Comparison of ENCODE assay signal across 17 cellular contexts in genomic region chr1:183039330-183039729, GRCh38. TPM values are rescaled to one million over a fixed set of nuclear protein-coding genes. Genes with fewer than 3 reads are reported as not detected.
A peak's percentile ranks its signal among the peaks of the same experiment; 100 is the strongest.
DNase-seq lines count a peak whose midpoint lies in the region; ATAC-seq and TF ChIP-seq lines count a peak whose summit lies in the region.
"Had no signal": no experiment of that assay in that cellular context is flagged by ENCODE, and none has a peak within 500 bp of the region (broad histone marks: within the 10 kb centered on the region; RNA-seq: fewer than 3 reads in every experiment).

No MANE protein-coding gene starts in this region.

- peak; percentile 50 for DNase-seq in EL
- peak in 1 of 2 experiments; percentile 69 for DNase-seq in SJSA1 (ENCODE audit: low read depth in 1 of 2, low spot score in 2 of 2)
- DNase-seq in hepatocyte (ENCODE audit: low spot score), result no peak
- no peak for DNase-seq in stomach
- no peak for DNase-seq in NCI-H1694 (lab: John Stamatoyannopoulos, UW)
- no peak for DNase-seq in dermis blood vessel endothelial cell
- no peak for DNase-seq in H7
- DNase-seq: activated CD4-positive, CD25-positive, alpha-beta regulatory T cell; activated CD8-positive, alpha-beta memory T cell treated with anti-CD3 and anti-CD28 coated beads, Interleukin-2, amount 50 U/mL, for 48 hours; CD4-positive, CD25-positive, alpha-beta regulatory T cell; NCI-H526; small intestine had no signal

- no peak for TF ChIP-seq EP300 in stomach (IDR thresholded peaks at IDR 0.05)

- H3K9me2 ChIP-seq in hepatocyte (replicated peaks; ENCODE audit: insufficient read depth), result no peaks in the 10 kb centered on the region

- no peaks in the 10 kb centered on the region for H3K4me1 Mint-ChIP-seq in activated T-helper 17 cell treated with anti-CD3 and anti-CD28 coated beads, Interleukin-2, amount 50 U/mL, for 72 hours

- TF ChIP-seq POLR2A in stomach (IDR thresholded peaks at IDR 0.05), result no peak

- H3K36me3 ChIP-seq in SJSA1 (peaks cover 13% of the 10 kb centered on the region; the same call in 1 of the 2 replicates), hepatocyte (replicated peaks; ENCODE audit: insufficient read depth, low read depth) (no peaks in the 10 kb centered on the region), stomach (peaks cover 0 to 7% (median 0%) of the 10 kb centered on the region in 4 donors), H7 (replicated peaks; ENCODE audit: control insufficient read depth, insufficient read depth, low read length) (no peaks in the 10 kb centered on the region)
- H3K36me3 ChIP-seq: HAP-1 had no signal

- no peak for TF ChIP-seq CTCF in hepatocyte (IDR thresholded peaks at IDR 0.05; ENCODE audit: poor library complexity)
- TF ChIP-seq CTCF in stomach (IDR thresholded peaks at IDR 0.05), result no peak

- H3K9me3 Mint-ChIP-seq in activated T-helper 17 cell treated with anti-CD3 and anti-CD28 coated beads, Interleukin-2, amount 50 U/mL, for 72 hours, result no peaks in the 10 kb centered on the region
- H3K9me3 Mint-ChIP-seq: activated naive CD4-positive, alpha-beta T cell treated with anti-CD3 and anti-CD28 coated beads, Interleukin-2, amount 50 U/mL, for 72 hours; T-helper 1 cell treated with Interleukin-12 subunit alpha and Interleukin-12 subunit beta and Interleukin-4 antibody, amounts not matched to agents 30 μg/mL and 1 μg/mL, for 36 hours had no signal

- H3K9me3 ChIP-seq in SJSA1 (replicated peaks) (no peaks in the 10 kb centered on the region), hepatocyte (ENCODE audit: low read depth) (no peaks in the 10 kb centered on the region), stomach (no peaks in the 10 kb centered on the region)
- H3K9me3 ChIP-seq: HAP-1 had no signal

- H3K4me3 ChIP-seq in SJSA1, result no peak overlapping the region
- no peak overlapping the region for H3K4me3 ChIP-seq in hepatocyte
- no peak overlapping the region for H3K4me3 ChIP-seq in stomach
- no peak overlapping the region for H3K4me3 ChIP-seq in H7 (ENCODE audit: insufficient read depth, low read depth, low read length)
- H3K4me3 ChIP-seq: HAP-1 had no signal

- intact Hi-C loops in stomach (cut with DNase I; ENCODE audit: low total_unique reads), result no loop called here

- peak overlapping the region; percentile 28 for H3K4me2 ChIP-seq in hepatocyte

- H3K27me3 ChIP-seq in SJSA1 (replicated peaks), result no peaks in the 10 kb centered on the region
- H3K27me3 ChIP-seq in hepatocyte, result no peaks in the 10 kb centered on the region
- H3K27me3 ChIP-seq in stomach, result no peaks in the 10 kb centered on the region
- H3K27me3 ChIP-seq in H7 (ENCODE audit: control insufficient read depth, insufficient read depth, low read length), result no peaks in the 10 kb centered on the region

- H3K27ac ChIP-seq in SJSA1, result peak overlapping the region; percentile 88
- peak overlapping the region; percentile 63 for H3K27ac ChIP-seq in hepatocyte
- H3K27ac ChIP-seq in stomach, result peak overlapping the region in 4 of 5 donors; percentile 3 to 58 (median 36)

- peaks cover 66% of the 10 kb centered on the region for H3K4me1 ChIP-seq in SJSA1 (replicated peaks)
- H3K4me1 ChIP-seq in hepatocyte (ENCODE audit: insufficient read depth), result peaks cover 36% of the 10 kb centered on the region
- H3K4me1 ChIP-seq in stomach, result peaks cover 0 to 84% (median 50%) of the 10 kb centered on the region in 4 donors

- H3K36me3 Mint-ChIP-seq in activated T-helper 17 cell treated with anti-CD3 and anti-CD28 coated beads, Interleukin-2, amount 50 U/mL, for 72 hours (ENCODE audit: low read depth), result no peaks in the 10 kb centered on the region
- H3K36me3 Mint-ChIP-seq: CD4-positive, CD25-positive, alpha-beta regulatory T cell had no signal

- WGBS in hepatocyte (ENCODE audit: low lambda C conversion rate, missing lambda C conversion rate), result 64% methylated on average over 4 of the region's 4 CpGs
- 70 to 85% (median 77%) methylated on average over 4 of the region's 4 CpGs for WGBS in stomach, 5 donors

- no peak overlapping the region for H3K4me3 Mint-ChIP-seq in activated T-helper 17 cell treated with anti-CD3 and anti-CD28 coated beads, Interleukin-2, amount 50 U/mL, for 72 hours
- H3K4me3 Mint-ChIP-seq: CD4-positive, CD25-positive, alpha-beta regulatory T cell; T-helper 1 cell treated with Interleukin-12 subunit alpha and Interleukin-12 subunit beta and Interleukin-4 antibody, amounts not matched to agents 30 μg/mL and 1 μg/mL, for 36 hours had no signal

- peaks cover 49% of the 10 kb centered on the region for H3K27me3 Mint-ChIP-seq in activated T-helper 17 cell treated with anti-CD3 and anti-CD28 coated beads, Interleukin-2, amount 50 U/mL, for 72 hours

- no peak overlapping the region for H3K27ac Mint-ChIP-seq in activated T-helper 17 cell treated with anti-CD3 and anti-CD28 coated beads, Interleukin-2, amount 50 U/mL, for 72 hours
- H3K27ac Mint-ChIP-seq: activated naive CD4-positive, alpha-beta T cell treated with anti-CD3 and anti-CD28 coated beads, Interleukin-2, amount 50 U/mL, for 72 hours; CD4-positive, CD25-positive, alpha-beta regulatory T cell; T-helper 1 cell treated with Interleukin-12 subunit alpha and Interleukin-12 subunit beta and Interleukin-4 antibody, amounts not matched to agents 30 μg/mL and 1 μg/mL, for 36 hours had no signal

- H4K20me1 ChIP-seq in hepatocyte (ENCODE audit: insufficient read depth, poor library complexity, severe bottlenecking), result peaks cover 5% of the 10 kb centered on the region

- H2AFZ ChIP-seq in hepatocyte, result no peak overlapping the region

- H3K79me2 ChIP-seq in hepatocyte, result peaks cover 95% of the 10 kb centered on the region

- no peak for ATAC-seq in activated T-helper 17 cell treated with anti-CD3 and anti-CD28 coated beads, Interleukin-2, amount 50 U/mL, for 72 hours (replicated peaks)
- ATAC-seq: activated naive CD4-positive, alpha-beta T cell treated with anti-CD3 and anti-CD28 coated beads, Interleukin-2, amount 50 U/mL, for 72 hours; esophagus mucosa had no signal

RNA-seq across cellular contexts. Expression of gene LAMC1, which starts 16.1 kb away (rescaled TPM):
- 171 and 220 TPM in 2 replicates for total RNA-seq in SJSA1 (2014; rRNA removed; shearing (Covaris generic))
- total RNA-seq in hepatocyte (178 and 185 TPM in 2 replicates), stomach (100 to 1,000 TPM; 110 to 355 (median 208) TPM), dermis blood vessel endothelial cell (586 and 802 TPM in 2 replicates)
- polyA plus RNA-seq in hepatocyte (78.4 and 86.3 TPM in 2 replicates), stomach (10 to 100 TPM; 11.7 to 16.4 (median 12.5) TPM)
- total RNA-seq in H7 (2014; rRNA removed; shearing (Covaris generic)), result 116 and 163 TPM in 2 replicates
- under 1 TPM in 1 of 2 donors, not detected in 1; 0.84 TPM for total RNA-seq in activated T-helper 17 cell treated with anti-CD3 and anti-CD28 coated beads, Interleukin-2, amount 50 U/mL, for 72 hours
- total RNA-seq: activated naive CD4-positive, alpha-beta T cell treated with anti-CD3 and anti-CD28 coated beads, Interleukin-2, amount 50 U/mL, for 72 hours had no signal
- polyA plus RNA-seq: CD4-positive, CD25-positive, alpha-beta regulatory T cell had no signal

Comparison
In these comparisons a context has a peak if more than half of its experiments do, and no peak if none do; other contexts are left out.
1. H3K27ac ChIP-seq: peak in every context shown above with its lines; median percentile 88 in SJSA1; 63 in hepatocyte; 36 in stomach.
2. RNA of gene LAMC1, which starts 16.1 kb away (total RNA-seq): 586 to 802 TPM in dermis blood vessel endothelial cell, 171 to 220 TPM in SJSA1, 110 to 355 TPM in stomach, 178 to 185 TPM in hepatocyte and 116 to 163 TPM in H7; 0.84 TPM in activated T-helper 17 cell treated with anti-CD3 and anti-CD28 coated beads, Interleukin-2, amount 50 U/mL, for 72 hours; every median in the first group is over 10 times any median in the second.